ENCODE assay signal across 12 cellular contexts in the genomic region with DNA sequence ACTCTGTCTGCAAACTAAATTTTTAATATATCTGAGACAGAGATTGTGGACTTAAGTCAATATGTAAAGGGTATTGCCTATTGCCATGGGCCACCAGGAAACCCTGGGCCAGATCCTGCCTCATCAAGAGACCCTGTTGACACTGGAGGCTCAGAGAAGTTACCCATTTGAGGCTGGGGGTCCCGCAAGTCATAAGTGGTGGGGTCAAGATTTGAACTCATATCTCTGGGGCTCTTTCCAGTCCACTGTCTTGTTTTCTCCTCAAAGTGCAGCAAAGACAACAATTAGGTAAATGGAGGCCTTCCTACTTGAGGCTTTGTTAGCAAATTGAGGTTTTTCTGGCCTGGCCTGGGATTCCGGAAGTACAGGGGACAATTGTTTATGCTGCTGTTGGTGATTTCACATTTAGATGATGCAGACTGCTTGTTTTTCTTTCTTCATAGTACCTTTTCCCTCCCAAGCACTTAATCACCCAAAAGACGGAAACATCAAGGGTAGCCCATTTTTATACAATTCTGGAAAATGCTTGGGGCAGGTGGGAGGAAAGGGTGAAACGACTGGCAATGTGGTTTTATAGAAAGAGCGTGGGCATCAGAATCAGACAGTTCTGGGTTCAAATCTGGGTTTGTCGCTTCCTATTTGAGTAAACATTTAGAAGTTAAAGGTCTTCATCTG.
A peak's percentile ranks its signal among the peaks of the same experiment; 100 is the strongest.
DNase-seq lines count a peak whose midpoint lies in the region; ATAC-seq and TF ChIP-seq lines count a peak whose summit lies in the region.
"Had no signal": no experiment of that assay in that cellular context is flagged by ENCODE, and none has a peak within 500 bp of the region (broad histone marks: within the 10 kb centered on the region; RNA-seq: fewer than 3 reads in every experiment).

No MANE protein-coding gene starts in this region.

- ATAC-seq in natural killer cell treated with Interleukin-12 subunit alpha and Interleukin-12 subunit beta and Interleukin-15 and Interleukin-18, amount 100 ng/mL, for 72 hours: no peak
- no peak for ATAC-seq in natural killer cell
- peak; percentile 42 to 45 for ATAC-seq in activated T-cell treated with anti-CD3 and anti-CD28 coated beads, Interleukin-2, amount 50 U/mL, for 4 hours
- ATAC-seq in lower lobe of right lung: peak; percentile 36 to 48
- peak in 1 of 2 donors; percentile 15 for ATAC-seq in upper lobe of left lung (ENCODE audit: low FRiP score in 2 of 2)
- ATAC-seq in GM19397 (IDR thresholded peaks at IDR 0.05; ENCODE audit: unreplicated experiment): no peak

- H3K36me3 Mint-ChIP-seq in natural killer cell treated with Interleukin-12 subunit alpha and Interleukin-12 subunit beta and Interleukin-15 and Interleukin-18, amount 100 ng/mL, for 72 hours: peaks cover 48% of the 10 kb centered on the region
- H3K36me3 Mint-ChIP-seq in natural killer cell: no peaks in the 10 kb centered on the region
- H3K36me3 Mint-ChIP-seq in activated T-cell treated with anti-CD3 and anti-CD28 coated beads, Interleukin-2, amount 50 U/mL, for 4 hours (ENCODE audit: insufficient read depth): peaks cover 5% of the 10 kb centered on the region

- H3K9me3 ChIP-seq in lower lobe of right lung: no peaks in the 10 kb centered on the region
- no peaks in the 10 kb centered on the region for H3K9me3 ChIP-seq in upper lobe of left lung
- no peaks in the 10 kb centered on the region for H3K9me3 ChIP-seq in osteoblast (ENCODE audit: low read depth, low read length)

- TF ChIP-seq EP300 in upper lobe of left lung (IDR thresholded peaks at IDR 0.05): no peak

- H3K27me3 ChIP-seq in lower lobe of right lung (ENCODE audit: low read depth) (no peaks in the 10 kb centered on the region), upper lobe of left lung (no peaks in the 10 kb centered on the region), osteoblast (ENCODE audit: insufficient read depth, low read length) (no peaks in the 10 kb centered on the region)

- no peaks in the 10 kb centered on the region for H3K36me3 ChIP-seq in lower lobe of right lung
- H3K36me3 ChIP-seq in upper lobe of left lung: no peaks in the 10 kb centered on the region
- H3K36me3 ChIP-seq in osteoblast (ENCODE audit: insufficient read depth, low read length): no peaks in the 10 kb centered on the region

- H3K79me2 ChIP-seq in osteoblast (ENCODE audit: insufficient read depth, low read length): no peaks in the 10 kb centered on the region

- H3K4me3 ChIP-seq in lower lobe of right lung (no peak overlapping the region), upper lobe of left lung (no peak overlapping the region), osteoblast (ENCODE audit: insufficient read depth, low read length) (no peak overlapping the region)
- H3K4me3 ChIP-seq: PC-9 had no signal

- no peak for TF ChIP-seq CTCF in natural killer cell (IDR thresholded peaks at IDR 0.05)
- no peak for TF ChIP-seq CTCF in lower lobe of right lung (IDR thresholded peaks at IDR 0.05)
- TF ChIP-seq CTCF in upper lobe of left lung (IDR thresholded peaks at IDR 0.05): no peak
- TF ChIP-seq CTCF in osteoblast (IDR thresholded peaks at IDR 0.05; ENCODE audit: extremely low read depth, low read depth, low read length): no peak

- H3K4me1 ChIP-seq in lower lobe of right lung (peaks cover 25% of the 10 kb centered on the region), upper lobe of left lung (peaks cover 0 to 14% (median 8%) of the 10 kb centered on the region in 4 donors), osteoblast (ENCODE audit: insufficient read depth, low read length) (peaks cover 2% of the 10 kb centered on the region)

- WGBS in upper lobe of left lung, 2 donors: 82 to 86% methylated on average over 6 of the region's 6 CpGs

- no peak overlapping the region for H2AFZ ChIP-seq in osteoblast (ENCODE audit: low read length)
- H2AFZ ChIP-seq: PC-9 had no signal

- H3K4me3 Mint-ChIP-seq in natural killer cell treated with Interleukin-12 subunit alpha and Interleukin-12 subunit beta and Interleukin-15 and Interleukin-18, amount 100 ng/mL, for 72 hours: peak overlapping the region; percentile 79
- H3K4me3 Mint-ChIP-seq in natural killer cell: no peak overlapping the region
- H3K4me3 Mint-ChIP-seq in activated T-cell treated with anti-CD3 and anti-CD28 coated beads, Interleukin-2, amount 50 U/mL, for 4 hours: peak overlapping the region; percentile 48
- H3K4me3 Mint-ChIP-seq: nephron had no signal

- H3K27me3 Mint-ChIP-seq in natural killer cell treated with Interleukin-12 subunit alpha and Interleukin-12 subunit beta and Interleukin-15 and Interleukin-18, amount 100 ng/mL, for 72 hours: no peaks in the 10 kb centered on the region
- H3K27me3 Mint-ChIP-seq in natural killer cell (ENCODE audit: low read depth in 2 of 2): peaks cover 0 to 3% of the 10 kb centered on the region in 2 donors
- no peaks in the 10 kb centered on the region for H3K27me3 Mint-ChIP-seq in activated T-cell treated with anti-CD3 and anti-CD28 coated beads, Interleukin-2, amount 50 U/mL, for 4 hours (ENCODE audit: low read depth)

- H3K9me3 Mint-ChIP-seq in natural killer cell treated with Interleukin-12 subunit alpha and Interleukin-12 subunit beta and Interleukin-15 and Interleukin-18, amount 100 ng/mL, for 72 hours: peaks cover 11% of the 10 kb centered on the region
- peaks cover 0 to 3% of the 10 kb centered on the region in 2 donors for H3K9me3 Mint-ChIP-seq in natural killer cell
- H3K9me3 Mint-ChIP-seq in activated T-cell treated with anti-CD3 and anti-CD28 coated beads, Interleukin-2, amount 50 U/mL, for 4 hours: peaks cover 17% of the 10 kb centered on the region

- peak overlapping the region; percentile 98 for H3K27ac Mint-ChIP-seq in natural killer cell treated with Interleukin-12 subunit alpha and Interleukin-12 subunit beta and Interleukin-15 and Interleukin-18, amount 100 ng/mL, for 72 hours
- H3K27ac Mint-ChIP-seq in natural killer cell: peak overlapping the region in 1 of 2 donors; percentile 21

- no peak for TF ChIP-seq POLR2A in upper lobe of left lung (IDR thresholded peaks at IDR 0.05)

- DNase-seq in natural killer cell treated with Interleukin-12 subunit alpha and Interleukin-12 subunit beta and Interleukin-15 and Interleukin-18, amount 100 ng/mL, for 72 hours (ENCODE audit: low spot score): no peak
- no peak for DNase-seq in natural killer cell
- no peak for DNase-seq in activated T-cell treated with anti-CD3 and anti-CD28 coated beads, Interleukin-2, amount 50 U/mL, for 4 hours
- DNase-seq in lower lobe of right lung: no peak
- no peak for DNase-seq in upper lobe of left lung
- DNase-seq in NCI-H748 treated with DMSO at 0.1 percent for 48 hours (lab: John Stamatoyannopoulos, UW): no peak
- DNase-seq in osteoblast (ENCODE audit: insufficient read length, low spot score, missing footprints): no peak
- DNase-seq: NCI-H146, NCI-H524 treated with DMSO at 0.1 percent for 48 hours, PC-9 had no signal

- H3K4me2 ChIP-seq in osteoblast (ENCODE audit: insufficient read depth, low read length): no peak overlapping the region
- H3K4me2 ChIP-seq: PC-9 had no signal

- H3K4me1 Mint-ChIP-seq in natural killer cell treated with Interleukin-12 subunit alpha and Interleukin-12 subunit beta and Interleukin-15 and Interleukin-18, amount 100 ng/mL, for 72 hours (ENCODE audit: low read depth in 2 of 2): peaks cover 70 to 78% of the 10 kb centered on the region in 2 donors
- peaks cover 29 to 35% of the 10 kb centered on the region in 2 donors for H3K4me1 Mint-ChIP-seq in natural killer cell
- H3K4me1 Mint-ChIP-seq in activated T-cell treated with anti-CD3 and anti-CD28 coated beads, Interleukin-2, amount 50 U/mL, for 4 hours (ENCODE audit: low read depth): peaks cover 62% of the 10 kb centered on the region

- peak overlapping the region; percentile 74 for H3K27ac ChIP-seq in lower lobe of right lung
- H3K27ac ChIP-seq in upper lobe of left lung: peak overlapping the region; percentile 64 to 73 (median 68)
- H3K27ac ChIP-seq in osteoblast (ENCODE audit: low read depth, low read length): no peak overlapping the region
- H3K27ac ChIP-seq: PC-9 had no signal

- no peaks in the 10 kb centered on the region for H4K20me1 ChIP-seq in osteoblast (ENCODE audit: insufficient read depth, low read length)

- intact Hi-C loops in natural killer cell (cut with micrococcal nuclease) (loop anchor here (10.0 kb wide), 1 partner anchor 251 kb away; a partner anchor contains a TSS), lower lobe of right lung (cut with DNase I) (no loop called here)

Comparison
In these comparisons a context has a peak if more than half of its experiments do, and no peak if none do; other contexts are left out.
1. ATAC-seq: peak in activated T-cell treated with anti-CD3 and anti-CD28 coated beads, Interleukin-2, amount 50 U/mL, for 4 hours (2 of 2) and lower lobe of right lung (2 of 2); none in natural killer cell treated with Interleukin-12 subunit alpha and Interleukin-12 subunit beta and Interleukin-15 and Interleukin-18, amount 100 ng/mL, for 72 hours (0 of 2), natural killer cell (0 of 3) and GM19397 (single experiment).